Comparison of ENCODE assay signal across 20 cellular contexts in genomic region chr7:47439181-47439667, GRCh38.
DNase-seq lines count a peak whose midpoint lies in the region; ATAC-seq and TF ChIP-seq lines count a peak whose summit lies in the region.
"Had no signal": no experiment of that assay in that cellular context is flagged by ENCODE, and none has a peak within 500 bp of the region (broad histone marks: within the 10 kb centered on the region; RNA-seq: fewer than 3 reads in every experiment).

No MANE protein-coding gene starts in this region.

- H3K27me3 Mint-ChIP-seq in Caco-2 (ENCODE audit: insufficient read depth, unreplicated experiment) (no peaks in the 10 kb centered on the region), WTC11 (ENCODE audit: low read depth) (no peaks in the 10 kb centered on the region), progenitor cell of endocrine pancreas (no peaks in the 10 kb centered on the region)
- H3K27me3 Mint-ChIP-seq in naive thymus-derived CD4-positive, alpha-beta T cell, result no peaks in the 10 kb centered on the region
- H3K27me3 Mint-ChIP-seq: B cell; CD4-positive, CD25-positive, alpha-beta regulatory T cell had no signal

- H3K36me3 Mint-ChIP-seq in Caco-2 (ENCODE audit: insufficient read depth, unreplicated experiment), result peaks cover 91% of the 10 kb centered on the region
- 0 out of 2 replicates have a peak, but pooled peaks cover 2% of the 10 kb centered on the region for H3K36me3 Mint-ChIP-seq in WTC11
- H3K36me3 Mint-ChIP-seq in naive thymus-derived CD4-positive, alpha-beta T cell, result no peaks in the 10 kb centered on the region
- peaks cover 18% of the 10 kb centered on the region for H3K36me3 Mint-ChIP-seq in progenitor cell of endocrine pancreas (ENCODE audit: insufficient read depth)
- H3K36me3 Mint-ChIP-seq: CD4-positive, CD25-positive, alpha-beta regulatory T cell had no signal

- H3K27ac Mint-ChIP-seq in Caco-2 (ENCODE audit: unreplicated experiment) (peak overlapping the region; percentile 53), WTC11 (peak overlapping the region; percentile 83), progenitor cell of endocrine pancreas (peak overlapping the region; percentile 73)
- H3K27ac Mint-ChIP-seq in naive thymus-derived CD4-positive, alpha-beta T cell, result no peak overlapping the region
- H3K27ac Mint-ChIP-seq: CD4-positive, CD25-positive, alpha-beta regulatory T cell had no signal

- H3K4me3 ChIP-seq in Caco-2 (ENCODE audit: low read depth, low read length), result no peak overlapping the region
- no peak overlapping the region for H3K4me3 ChIP-seq in naive thymus-derived CD4-positive, alpha-beta T cell (ENCODE audit: low read length)
- H3K4me3 ChIP-seq: A549, PC-9 had no signal

- TF ChIP-seq CTCF in Caco-2 (IDR thresholded peaks at IDR 0.05; ENCODE audit: insufficient read depth in 1 of 2, low read depth in 1 of 2, low read length in 1 of 2, severe bottlenecking in 1 of 2, unreplicated experiment in 1 of 2) (no peak), WTC11 (IDR thresholded peaks at IDR 0.05) (no peak), progenitor cell of endocrine pancreas (IDR thresholded peaks at IDR 0.05; ENCODE audit: unreplicated experiment) (no peak)

- no peaks in the 10 kb centered on the region for H3K27me3 ChIP-seq in Caco-2 (replicated peaks; ENCODE audit: control insufficient read depth, insufficient read depth, low read length)
- no peaks in the 10 kb centered on the region for H3K27me3 ChIP-seq in naive thymus-derived CD4-positive, alpha-beta T cell (ENCODE audit: control insufficient read depth in 2 of 2, insufficient read depth in 2 of 2, low read length in 2 of 2)

- ATAC-seq in WTC11 (no peak), HG03469 (IDR thresholded peaks at IDR 0.05; ENCODE audit: unreplicated experiment) (no peak)
- ATAC-seq in naive thymus-derived CD4-positive, alpha-beta T cell, result peak; percentile 18

- no peaks in the 10 kb centered on the region for H3K9me3 ChIP-seq in Caco-2
- H3K9me3 ChIP-seq in naive thymus-derived CD4-positive, alpha-beta T cell (ENCODE audit: control insufficient read depth in 2 of 3, low read length in 3 of 3), result no peaks in the 10 kb centered on the region
- H3K9me3 ChIP-seq: A549 had no signal

- peaks cover 4% of the 10 kb centered on the region for H3K36me3 ChIP-seq in Caco-2 (ENCODE audit: control insufficient read depth, insufficient read depth, low read length)
- H3K36me3 ChIP-seq in naive thymus-derived CD4-positive, alpha-beta T cell (ENCODE audit: control insufficient read depth in 2 of 3, insufficient read depth in 3 of 3, low read length in 3 of 3), result no peaks in the 10 kb centered on the region

- DNase-seq in Caco-2, result no peak
- DNase-seq in WTC11 (ENCODE audit: low spot score), result no peak
- DNase-seq in naive thymus-derived CD4-positive, alpha-beta T cell, result no peak
- DNase-seq in progenitor cell of endocrine pancreas (ENCODE audit: low spot score, unreplicated experiment), result no peak
- no peak for DNase-seq in pons (ENCODE audit: low spot score)
- no peak for DNase-seq in superior temporal gyrus (ENCODE audit: extremely low spot score)
- DNase-seq: CD4-positive, CD25-positive, alpha-beta regulatory T cell; DMS79; H9; NCI-H1105; NCI-H146; NCI-H2029; NCI-H2227 treated with DMSO at 0.1 percent for 48 hours; NCI-H510A; NCI-H748 treated with DMSO at 0.1 percent for 48 hours; PC-9 had no signal

- H3K4me1 Mint-ChIP-seq in Caco-2 (ENCODE audit: low read depth, unreplicated experiment) (peaks cover 37% of the 10 kb centered on the region), WTC11 (peaks cover 7% of the 10 kb centered on the region; the same call in 1 of the 2 replicates), progenitor cell of endocrine pancreas (ENCODE audit: low read depth) (peaks cover 20% of the 10 kb centered on the region)
- H3K4me1 Mint-ChIP-seq in naive thymus-derived CD4-positive, alpha-beta T cell, result no peaks in the 10 kb centered on the region
- H3K4me1 Mint-ChIP-seq: CD4-positive, CD25-positive, alpha-beta regulatory T cell had no signal

- H3K27ac ChIP-seq in naive thymus-derived CD4-positive, alpha-beta T cell (ENCODE audit: low read depth, low read length), result no peak overlapping the region
- H3K27ac ChIP-seq: HL-60 had no signal

- no peak overlapping the region for H3K4me3 Mint-ChIP-seq in Caco-2 (ENCODE audit: unreplicated experiment)
- no peak overlapping the region for H3K4me3 Mint-ChIP-seq in WTC11
- no peak overlapping the region for H3K4me3 Mint-ChIP-seq in naive thymus-derived CD4-positive, alpha-beta T cell
- no peak overlapping the region for H3K4me3 Mint-ChIP-seq in progenitor cell of endocrine pancreas (ENCODE audit: low read depth)
- H3K4me3 Mint-ChIP-seq: B cell; CD4-positive, CD25-positive, alpha-beta regulatory T cell; H9 had no signal

- intact Hi-C loops in Caco-2 (cut with micrococcal nuclease; ENCODE audit: unreplicated experiment), result no loop called here
- intact Hi-C loops in naive thymus-derived CD4-positive, alpha-beta T cell (cut with micrococcal nuclease), result no loop called here

- CTCF ChIA-PET in Caco-2 (lab: Charles Lee) (no interaction called here), WTC11 (lab: Charles Lee) (no interaction called here)
- CTCF ChIA-PET in naive thymus-derived CD4-positive, alpha-beta T cell (lab: Charles Lee), result no interaction called here

- no peaks in the 10 kb centered on the region for H3K4me1 ChIP-seq in Caco-2
- H3K4me1 ChIP-seq in naive thymus-derived CD4-positive, alpha-beta T cell (ENCODE audit: control insufficient read depth in 2 of 2, insufficient read depth in 2 of 2, low read length in 2 of 2), result no peaks in the 10 kb centered on the region

- BruUV-seq in Caco-2 (replicated peaks; lab: Mats Ljungman, UMichigan), result no TSS peak

- POLR2A ChIA-PET in Caco-2 (lab: Charles Lee) (no interaction called here), WTC11 (lab: Charles Lee) (no interaction called here)
- POLR2A ChIA-PET in naive thymus-derived CD4-positive, alpha-beta T cell (lab: Charles Lee), result no interaction called here

- H3K9me3 Mint-ChIP-seq in Caco-2 (ENCODE audit: unreplicated experiment) (no peaks in the 10 kb centered on the region), WTC11 (no peaks in the 10 kb centered on the region), progenitor cell of endocrine pancreas (ENCODE audit: low read depth) (no peaks in the 10 kb centered on the region)
- H3K9me3 Mint-ChIP-seq in naive thymus-derived CD4-positive, alpha-beta T cell, result peaks cover 0 to 1% (median 0%) of the 10 kb centered on the region in 11 donors
- H3K9me3 Mint-ChIP-seq: CD4-positive, CD25-positive, alpha-beta regulatory T cell; H9 had no signal

TF ChIP-seq in WTC11, 78 proteins besides CTCF, POLR2A, EP300 and RAD21:
- TF ChIP-seq USF1 (CRISPR knock-in tag; IDR thresholded peaks at IDR 0.05) (no peak), ATF2 (CRISPR knock-in tag; IDR thresholded peaks at IDR 0.05; ENCODE audit: borderline replicate concordance, low read depth) (no peak), ZNF416 (CRISPR knock-in tag; IDR thresholded peaks at IDR 0.05) (no peak), FOXJ3 (CRISPR knock-in tag; IDR thresholded peaks at IDR 0.05; ENCODE audit: borderline replicate concordance) (no peak), KAT7 (CRISPR knock-in tag; IDR thresholded peaks at IDR 0.05; ENCODE audit: borderline replicate concordance) (no peak), FOXP4 (CRISPR knock-in tag; IDR thresholded peaks at IDR 0.05) (no peak), ZNF423 (CRISPR knock-in tag; IDR thresholded peaks at IDR 0.05) (no peak), PRRX2 (CRISPR knock-in tag; IDR thresholded peaks at IDR 0.05) (no peak)

Comparison
In these comparisons a context has a peak if more than half of its experiments do, and no peak if none do; other contexts are left out.
1. H3K27ac Mint-ChIP-seq: peak in Caco-2 (single experiment), WTC11 (single experiment) and progenitor cell of endocrine pancreas (single experiment); none in naive thymus-derived CD4-positive, alpha-beta T cell (0 of 9).